In the genomic region with DNA sequence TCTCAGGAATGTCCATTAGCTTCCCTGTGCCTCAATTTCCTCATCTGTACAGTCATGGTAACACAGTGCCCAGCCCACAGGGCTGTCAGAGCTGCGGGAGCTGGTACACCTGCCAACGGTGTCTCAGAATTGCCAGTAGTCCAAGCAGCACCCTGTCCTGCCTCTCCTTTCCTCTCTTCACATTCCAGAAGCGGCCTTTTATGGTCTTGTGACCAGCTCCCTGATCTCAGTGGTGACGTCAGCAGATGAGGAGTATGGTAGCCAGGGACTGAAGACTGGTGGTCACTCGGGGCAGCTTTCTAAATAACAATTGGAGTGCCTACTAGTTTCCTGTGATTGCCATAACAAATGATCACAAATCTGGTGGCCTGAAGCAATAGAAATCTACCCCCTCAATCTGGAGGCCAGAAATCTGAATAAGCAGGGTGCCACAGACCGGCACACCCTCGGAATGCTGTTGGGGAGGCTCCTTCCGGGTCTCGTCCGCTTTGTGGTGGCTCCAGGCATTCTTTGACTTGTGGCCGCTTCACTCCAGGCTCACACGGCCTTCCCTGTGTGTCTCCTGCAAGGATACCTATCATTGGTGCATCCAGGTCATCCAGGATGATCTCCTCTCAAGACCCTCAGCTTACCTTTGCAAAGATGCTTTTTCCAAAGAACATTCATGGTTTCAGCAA, we compare ENCODE assay signal across 1 cellular context.
TF ChIP-seq lines count a peak whose summit lies in the region.

No MANE protein-coding gene starts in this region.

TF ChIP-seq in SK-N-SH treated with all-trans-retinoic acid at 6 μM for 48 hours, 23 proteins besides CTCF, POLR2A, EP300 and RAD21 (continued from another document):
- TF ChIP-seq, protein P1, sequence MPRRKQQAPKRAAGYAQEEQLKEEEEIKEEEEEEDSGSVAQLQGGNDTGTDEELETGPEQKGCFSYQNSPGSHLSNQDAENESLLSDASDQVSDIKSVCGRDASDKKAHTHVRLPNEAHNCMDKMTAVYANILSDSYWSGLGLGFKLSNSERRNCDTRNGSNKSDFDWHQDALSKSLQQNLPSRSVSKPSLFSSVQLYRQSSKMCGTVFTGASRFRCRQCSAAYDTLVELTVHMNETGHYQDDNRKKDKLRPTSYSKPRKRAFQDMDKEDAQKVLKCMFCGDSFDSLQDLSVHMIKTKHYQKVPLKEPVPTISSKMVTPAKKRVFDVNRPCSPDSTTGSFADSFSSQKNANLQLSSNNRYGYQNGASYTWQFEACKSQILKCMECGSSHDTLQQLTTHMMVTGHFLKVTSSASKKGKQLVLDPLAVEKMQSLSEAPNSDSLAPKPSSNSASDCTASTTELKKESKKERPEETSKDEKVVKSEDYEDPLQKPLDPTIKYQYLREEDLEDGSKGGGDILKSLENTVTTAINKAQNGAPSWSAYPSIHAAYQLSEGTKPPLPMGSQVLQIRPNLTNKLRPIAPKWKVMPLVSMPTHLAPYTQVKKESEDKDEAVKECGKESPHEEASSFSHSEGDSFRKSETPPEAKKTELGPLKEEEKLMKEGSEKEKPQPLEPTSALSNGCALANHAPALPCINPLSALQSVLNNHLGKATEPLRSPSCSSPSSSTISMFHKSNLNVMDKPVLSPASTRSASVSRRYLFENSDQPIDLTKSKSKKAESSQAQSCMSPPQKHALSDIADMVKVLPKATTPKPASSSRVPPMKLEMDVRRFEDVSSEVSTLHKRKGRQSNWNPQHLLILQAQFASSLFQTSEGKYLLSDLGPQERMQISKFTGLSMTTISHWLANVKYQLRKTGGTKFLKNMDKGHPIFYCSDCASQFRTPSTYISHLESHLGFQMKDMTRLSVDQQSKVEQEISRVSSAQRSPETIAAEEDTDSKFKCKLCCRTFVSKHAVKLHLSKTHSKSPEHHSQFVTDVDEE (CRISPR knock-in tag; IDR thresholded peaks at IDR 0.05) = no peak
- TF ChIP-seq PATZ1 (CRISPR knock-in tag; IDR thresholded peaks at IDR 0.05; ENCODE audit: borderline replicate concordance) = no peak
- no peak for TF ChIP-seq ZNF565 (CRISPR knock-in tag; conservative IDR thresholded peaks at IDR 0.05; ENCODE audit: low read depth)
- no peak for TF ChIP-seq ZNF8 (CRISPR knock-in tag; IDR thresholded peaks at IDR 0.05)
